19 cellular contexts compared by ENCODE assay signal in the genomic region with DNA sequence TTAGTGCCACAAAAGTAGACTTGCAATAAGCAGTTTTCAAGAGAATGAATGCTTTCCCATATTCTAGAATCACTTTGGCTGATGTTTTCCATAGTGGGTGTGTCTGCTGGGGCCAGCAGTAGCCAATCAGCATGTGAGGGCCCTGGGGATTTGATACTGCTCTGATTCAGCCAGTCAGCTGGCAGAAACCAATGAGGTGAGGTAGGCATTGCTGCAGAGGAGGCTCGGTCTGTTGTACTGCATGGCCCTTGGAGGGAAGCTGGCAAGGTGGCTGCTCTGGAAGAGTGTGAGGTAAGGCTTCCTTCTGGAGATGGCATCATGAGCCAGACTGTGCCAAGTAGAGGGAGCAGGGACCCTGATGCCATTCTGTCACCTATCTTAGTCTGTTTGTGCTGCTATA. TPM values are rescaled to one million over a fixed set of nuclear protein-coding genes. Genes with fewer than 3 reads are reported as not detected.
A peak's percentile ranks its signal among the peaks of the same experiment; 100 is the strongest.
DNase-seq lines count a peak whose midpoint lies in the region; ATAC-seq, FAIRE-seq and TF ChIP-seq lines count a peak whose summit lies in the region.
"Had no signal": no experiment of that assay in that cellular context is flagged by ENCODE, and none has a peak within 500 bp of the region (broad histone marks: within the 10 kb centered on the region; RNA-seq: fewer than 3 reads in every experiment).

No MANE protein-coding gene starts in this region.

- no peak overlapping the region for H2AK9ac ChIP-seq in IMR-90 (replicated peaks; ENCODE audit: low read depth, low read length, poor library complexity)

- TF ChIP-seq CTCF in IMR-90 (conservative IDR thresholded peaks at IDR 0.05; ENCODE audit: low read depth, low read length) (no peak), K562 (IDR thresholded peaks at IDR 0.05 in 2 of 3, conservative IDR thresholded peaks at IDR 0.05 in 1 of 3; ENCODE audit: insufficient read depth in 2 of 3, low read depth in 1 of 3, low read length in 3 of 3) (no peak)

- H3K36me3 Mint-ChIP-seq in memory B cell, result peaks cover 50% of the 10 kb centered on the region

- peaks cover 30 to 54% of the 10 kb centered on the region in 2 experiments for H3K79me1 ChIP-seq in IMR-90 (ENCODE audit: low read depth in 1 of 2, low read length in 2 of 2)

- H3K56ac ChIP-seq in IMR-90 (ENCODE audit: extremely low read depth, insufficient read depth, low read length), result no peak overlapping the region

- WGBS in IMR-90 (ENCODE audit: extremely low coverage in 2 of 2, insufficient read length in 1 of 2), 2 experiments, result no CpG with 5 or more reads among the region's 1 CpG
- 63% methylated on average over 1 of the region's 1 CpG for WGBS in K562 (ENCODE audit: insufficient coverage, low coverage, missing lambda C conversion rate)

- H3K36me3 ChIP-seq in IMR-90 (ENCODE audit: control insufficient read depth, insufficient read depth, low read length) (peaks cover 18% of the 10 kb centered on the region), K562 (ENCODE audit: control insufficient read depth, insufficient read depth, low read length) (peaks cover 40% of the 10 kb centered on the region)

- H3K27ac ChIP-seq in IMR-90 (ENCODE audit: insufficient read depth, low read length), result no peak overlapping the region
- H3K27ac ChIP-seq in K562 (ENCODE audit: extremely low read depth, low read depth, low read length), result no peak overlapping the region

- ATAC-seq in IMR-90 (ENCODE audit: low read depth) (no peak), K562 (no peak), memory B cell (ENCODE audit: low read depth) (no peak), HG03354 (IDR thresholded peaks at IDR 0.05; ENCODE audit: poor library complexity, severe bottlenecking, unreplicated experiment) (no peak), GM19023 (IDR thresholded peaks at IDR 0.05; ENCODE audit: unreplicated experiment) (no peak)
- ATAC-seq: Panc1 had no signal

- no peak overlapping the region for H4K8ac ChIP-seq in IMR-90 (ENCODE audit: low read depth in 2 of 2, low read length in 2 of 2)

- BruUV-seq in IMR-90 (replicated peaks; lab: Mats Ljungman, UMichigan) (no TSS peak), K562 (replicated peaks; lab: Mats Ljungman, UMichigan) (no TSS peak)

- H4K91ac ChIP-seq in IMR-90 (ENCODE audit: insufficient read depth, low read depth, low read length), result no peak overlapping the region

- TF ChIP-seq POLR2A in IMR-90 (IDR thresholded peaks at IDR 0.05; ENCODE audit: low read depth, low read length) (no peak), K562 (conservative IDR thresholded peaks at IDR 0.05) (no peak)

- in situ Hi-C loops in IMR-90 (cut with MboI; ENCODE audit: low sequenced_read_pairs), result no loop called here
- in situ Hi-C loops in K562 (cut with MboI), result no loop called here

- H3K4me3 ChIP-seq in IMR-90 (ENCODE audit: insufficient read depth, low read depth, low read length), result no peak overlapping the region
- H3K4me3 ChIP-seq in K562, result no peak overlapping the region
- H3K4me3 ChIP-seq: lung had no signal

- peak; percentile 15 for DNase-seq in NCI-H82 (lab: John Stamatoyannopoulos, UW)
- no peak for DNase-seq in NCI-H82 treated with DMSO at 0.1 percent for 48 hours (lab: John Stamatoyannopoulos, UW; ENCODE audit: unreplicated experiment)
- no peak for DNase-seq in IMR-90
- no peak for DNase-seq in K562 (ENCODE audit: extremely low read depth in 1 of 4, low spot score in 3 of 4)
- DNase-seq in memory B cell (ENCODE audit: low spot score in 2 of 2), result no peak
- DNase-seq in NK-92 (lab: John Stamatoyannopoulos, UW; ENCODE audit: unreplicated experiment), result no peak
- DNase-seq: activated gamma-delta T cell; aorta; CD4-positive, alpha-beta T cell; EL; MM.1S; NCI-H2029 treated with DMSO at 0.1 percent for 48 hours; NCI-H748 treated with DMSO at 0.1 percent for 48 hours; nephron progenitor cell had no signal

- H3K4me1 ChIP-seq in IMR-90 (ENCODE audit: control insufficient read depth, insufficient read depth, low read length) (peaks cover 5% of the 10 kb centered on the region), K562 (replicated peaks in 1 of 2; ENCODE audit: control insufficient read depth in 2 of 2, insufficient read depth in 2 of 2, low read length in 2 of 2) (no peaks in the 10 kb centered on the region)

- no peak overlapping the region for H3K23ac ChIP-seq in IMR-90 (ENCODE audit: low read depth, low read length)

- 0 out of 2 replicates have a peak overlapping the region, but pooled peaks have one; percentile 4 for H3K4ac ChIP-seq in IMR-90 (ENCODE audit: low read depth, low read length)

- H2AFZ ChIP-seq in IMR-90 (replicated peaks; ENCODE audit: low read length, poor library complexity), result no peak overlapping the region
- no peak overlapping the region for H2AFZ ChIP-seq in K562 (ENCODE audit: low read depth, low read length)

- intact Hi-C loops in IMR-90 (cut with micrococcal nuclease), result no loop called here
- intact Hi-C loops in K562 (cut with micrococcal nuclease), result no loop called here

- peak overlapping the region; percentile 23 for H3K27ac Mint-ChIP-seq in memory B cell
- H3K27ac Mint-ChIP-seq: CD4-positive, alpha-beta T cell; nephron progenitor cell had no signal

- H3K14ac ChIP-seq in IMR-90 (replicated peaks; ENCODE audit: low read depth, low read length), result no peak overlapping the region

- H2AK5ac ChIP-seq in IMR-90 (ENCODE audit: low read depth, low read length), result no peak overlapping the region; the same call in 1 of the 2 replicates

- no peak for FAIRE-seq in K562 (lab: Jason Lieb, UNC)
- FAIRE-seq: endothelial cell of umbilical vein had no signal

- H3K9me1 ChIP-seq in IMR-90 (ENCODE audit: insufficient read depth, low read length), result peaks cover 19% of the 10 kb centered on the region
- H3K9me1 ChIP-seq in K562 (ENCODE audit: control insufficient read depth, insufficient read depth, low read length), result no peaks in the 10 kb centered on the region

- peaks cover 12% of the 10 kb centered on the region; the same call in 1 of the 2 replicates for H4K20me1 ChIP-seq in IMR-90 (ENCODE audit: insufficient read depth, low read length)
- no peaks in the 10 kb centered on the region for H4K20me1 ChIP-seq in K562 (replicated peaks; ENCODE audit: control insufficient read depth, insufficient read depth, low read length)

- H3K27me3 Mint-ChIP-seq in memory B cell, result no peaks in the 10 kb centered on the region
- H3K27me3 Mint-ChIP-seq: CD4-positive, alpha-beta T cell had no signal

- H2BK20ac ChIP-seq in IMR-90 (ENCODE audit: low read depth, low read length), result no peak overlapping the region

- no peak for TF ChIP-seq EP300 in K562 (IDR thresholded peaks at IDR 0.05; ENCODE audit: low read length)

- no peak overlapping the region for H2BK5ac ChIP-seq in IMR-90 (ENCODE audit: low read depth, low read length, poor library complexity, severe bottlenecking)

- no peaks in the 10 kb centered on the region for H3K27me3 ChIP-seq in IMR-90 (ENCODE audit: control insufficient read depth, insufficient read depth, low read length)
- no peaks in the 10 kb centered on the region for H3K27me3 ChIP-seq in K562 (ENCODE audit: control insufficient read depth in 2 of 2, insufficient read depth in 2 of 2, low read length in 2 of 2)

- H3K9me3 ChIP-seq in IMR-90 (ENCODE audit: control insufficient read depth, insufficient read depth, low read length) (peaks cover 2% of the 10 kb centered on the region; the same call in 1 of the 2 replicates), K562 (replicated peaks; ENCODE audit: control insufficient read depth, insufficient read depth, low read depth, low read length) (no peaks in the 10 kb centered on the region)

- dilution Hi-C loops in IMR-90 (cut with HindIII; ENCODE audit: low sequenced_read_pairs, unreplicated experiment), result no loop called here

- H2BK120ac ChIP-seq in IMR-90 (ENCODE audit: low read depth, low read length), result no peak overlapping the region

- no peak overlapping the region for H3K18ac ChIP-seq in IMR-90 (ENCODE audit: low read depth, low read length)

- H3K9ac ChIP-seq in IMR-90 (ENCODE audit: low read depth, low read length) (no peak overlapping the region), K562 (ENCODE audit: insufficient read depth in 1 of 2, low read depth in 2 of 2, low read length in 2 of 2) (no peak overlapping the region)

- peaks cover 17% of the 10 kb centered on the region for H3K4me1 Mint-ChIP-seq in memory B cell
- H3K4me1 Mint-ChIP-seq: nephron progenitor cell had no signal

- H3K4me2 ChIP-seq in IMR-90 (ENCODE audit: low read depth, low read length) (no peak overlapping the region), K562 (ENCODE audit: insufficient read depth, low read length) (no peak overlapping the region)

- no peak overlapping the region; the same call in 2 of the 3 replicates for H2BK15ac ChIP-seq in IMR-90 (ENCODE audit: low read depth, low read length)

- peaks cover 5% of the 10 kb centered on the region for H3K9me3 Mint-ChIP-seq in memory B cell
- H3K9me3 Mint-ChIP-seq: CD4-positive, alpha-beta T cell had no signal

- TF ChIP-seq RAD21 in IMR-90 (IDR thresholded peaks at IDR 0.05; ENCODE audit: low read length), result no peak
- no peak for TF ChIP-seq RAD21 in K562 (CRISPR knock-in tag; conservative IDR thresholded peaks at IDR 0.05 in 1 of 2, IDR thresholded peaks at IDR 0.05 in 1 of 2)

- POLR2A ChIA-PET in IMR-90 (lab: Charles Lee; ENCODE audit: unreplicated experiment) (no interaction called here), K562 (lab: Yijun Ruan, JAX) (no interaction called here)

- H3K79me2 ChIP-seq in K562 (ENCODE audit: control insufficient read depth, insufficient read depth, low read length), result peaks cover 5% of the 10 kb centered on the region; the same call in 2 of the 3 replicates

- CTCF ChIA-PET in IMR-90 (lab: Yijun Ruan, JAX) (no interaction called here), K562 (lab: Yijun Ruan, JAX; ENCODE audit: low intra/inter-chr PET ratio) (no interaction called here)

- H4K5ac ChIP-seq in IMR-90 (ENCODE audit: low read depth, low read length), result no peak overlapping the region

- H3K4me3 Mint-ChIP-seq in memory B cell, result no peak overlapping the region
- H3K4me3 Mint-ChIP-seq: CD4-positive, alpha-beta T cell; nephron progenitor cell had no signal

RNA-seq across cellular contexts. Expression of a gene that starts 22.7 kb away (rescaled TPM):
- total RNA-seq in IMR-90 (2012; rRNA removed) (6.3 and 16.9 TPM in 2 replicates), K562 (2014; rRNA removed) (5.7 and 6.8 TPM in 2 replicates), K562 (2014; rRNA removed; fragmentation: Illumina TruSeq; extraction: Trizol) (17.1 and 17.9 TPM in 2 replicates), K562 (2015; rRNA removed; fragmentation: Illumina TruSeq; extraction: Trizol) (11.5 and 12.3 TPM in 2 replicates), K562 (2021) (11.0 and 11.3 TPM in 2 replicates)
- polyA plus RNA-seq in IMR-90 (2012; rRNA removed) (8.8 and 12.5 TPM in 2 replicates), K562 (2011; rRNA removed) (11.5 and 17.1 TPM in 2 replicates), K562 (2014; fragmentation: Illumina TruSeq; extraction: Trizol) (12.6 and 14.4 TPM in 2 replicates), K562 (2014; fragmentation: Nextera tagmentation; extraction: Ambion mirVana) (1 to 10 TPM; 3.7 to 5.8 TPM), K562 (2014; rRNA removed) (7.6 and 9.5 TPM in 2 replicates)
- polyA plus RNA-seq in IMR-90 (2012; cell fraction: cytosol; rRNA removed), result 2.8 and 3.4 TPM in 2 replicates
- polyA plus RNA-seq in IMR-90 (2012; cell fraction: nucleus; rRNA removed; ENCODE audit: low replicate concordance), result 7.8 and 22.3 TPM in 2 replicates
- total RNA-seq in K562 (2011; cell fraction: chromatin; rRNA removed; ENCODE audit: low replicate concordance), result 14.2 and 41.0 TPM in 2 replicates
- 13.8 TPM in 2 replicates for total RNA-seq in K562 (2011; cell fraction: nucleolus; rRNA removed)
- 28.9 and 49.0 TPM in 2 replicates for total RNA-seq in K562 (2011; cell fraction: nucleoplasm; rRNA removed)
- 4.0 and 20.9 TPM in 2 replicates for polyA plus RNA-seq in K562 (2011; cell fraction: cytosol; rRNA removed)
- polyA plus RNA-seq in K562 (2011; cell fraction: nucleus; rRNA removed), result 13.9 and 19.8 TPM in 2 replicates
- polyA plus RNA-seq in K562 (2012), result 14.0 and 14.2 TPM in 2 replicates
- 14.1 and 20.0 TPM in 2 replicates for polyA minus RNA-seq in K562 (2011; rRNA and poly(A)+ RNA removed)
- polyA minus RNA-seq in K562 (2011; cell fraction: cytosol; rRNA and poly(A)+ RNA removed), result 14.9 and 19.5 TPM in 2 replicates
- 8.6 and 14.1 TPM in 2 replicates for polyA minus RNA-seq in K562 (2011; cell fraction: nucleus; rRNA and poly(A)+ RNA removed)
